8 cellular contexts compared by ENCODE assay signal in the genomic region with DNA sequence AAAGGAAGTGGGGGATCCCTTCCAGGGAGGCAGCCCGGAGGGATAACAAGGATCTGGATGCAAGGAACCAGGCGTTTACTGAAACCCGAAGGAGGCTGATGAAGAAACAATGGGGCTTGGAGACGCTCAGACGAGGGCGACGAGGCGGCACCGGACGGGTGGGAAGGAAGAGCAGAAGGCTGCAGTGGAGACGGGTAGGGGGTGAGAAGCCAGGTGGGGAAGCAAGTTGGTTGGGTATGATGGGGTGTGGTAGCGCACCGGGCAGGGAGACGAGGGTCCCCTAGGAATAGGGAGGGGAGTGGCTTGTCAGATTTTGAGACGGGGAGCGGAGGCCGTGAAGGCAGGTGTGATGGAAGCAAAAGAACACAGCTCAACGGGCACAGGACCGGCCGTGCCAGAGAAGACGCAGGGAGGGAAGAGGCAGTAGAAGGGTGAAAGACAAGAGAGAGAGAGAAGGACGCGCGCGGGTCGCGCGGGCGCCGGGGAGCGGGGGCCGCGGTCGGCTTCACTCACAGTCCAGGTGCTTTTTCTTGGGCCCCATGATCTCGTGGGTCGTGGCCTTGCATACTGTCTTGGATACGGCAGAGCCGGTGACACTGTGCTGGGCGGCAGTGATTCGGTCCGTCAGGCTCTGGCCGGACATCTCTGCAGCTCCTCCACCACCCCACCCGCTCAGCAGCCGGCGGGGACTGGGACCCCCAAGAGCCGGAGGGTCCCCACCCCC. TPM values are rescaled to one million over a fixed set of nuclear protein-coding genes. Genes with fewer than 3 reads are reported as not detected.
DNase-seq lines count a peak whose midpoint lies in the region; ATAC-seq, FAIRE-seq and TF ChIP-seq lines count a peak whose summit lies in the region.

No MANE protein-coding gene starts in this region.

- DNase-seq in A549 (ENCODE audit: low read depth in 1 of 2, low spot score in 1 of 2) (peak; percentile 28 to 33), glomerular visceral epithelial cell (ENCODE audit: extremely low spot score) (peak; percentile 44), occipital lobe (lab: John Stamatoyannopoulos, UW) (peak; percentile 47), vagina (ENCODE audit: extremely low spot score in 2 of 2) (peak in 1 of 2 donors; percentile 88)
- DNase-seq in activated gamma-delta T cell treated with anti-CD3 and anti-CD28 coated beads, Interleukin-2, amount 50 U/mL, for 16 hours (ENCODE audit: low read depth), result peak; percentile 9

- no peaks in the 10 kb centered on the region for H3K9me3 ChIP-seq in A549
- H3K9me3 ChIP-seq in OCI-LY3 (ENCODE audit: insufficient read depth, low read length), result no peaks in the 10 kb centered on the region
- H3K9me3 ChIP-seq in vagina, result no peaks in the 10 kb centered on the region

- H3K4me2 ChIP-seq in A549, result peak overlapping the region; percentile 86
- H3K4me2 ChIP-seq in OCI-LY3 (ENCODE audit: low read length), result peak overlapping the region; percentile 92

- H3K36me3 ChIP-seq in OCI-LY3 (replicated peaks; ENCODE audit: low read depth, low read length), result peaks cover 9% of the 10 kb centered on the region
- H3K36me3 ChIP-seq in vagina, result no peaks in the 10 kb centered on the region

- H3K4me1 ChIP-seq in A549 (peaks cover 42% of the 10 kb centered on the region), OCI-LY3 (ENCODE audit: low read length) (peaks cover 44% of the 10 kb centered on the region), vagina (peaks cover 42% of the 10 kb centered on the region)

- H3K9ac ChIP-seq in OCI-LY3 (ENCODE audit: low read length), result peak overlapping the region; percentile 86

- POLR2A ChIA-PET in A549 (lab: Yijun Ruan, JAX), result interaction anchor here (0.6 to 3.5 kb wide), 19 partner anchors 10 to 405 kb away, joined by 3 to 28 read pairs (median 4); a partner anchor contains a TSS

- intact Hi-C loops in vagina (cut with DNase I), result no loop called here

- no peak for TF ChIP-seq POLR2A in A549 (IDR thresholded peaks at IDR 0.05; ENCODE audit: low read length)
- no peak for TF ChIP-seq POLR2A in vagina (IDR thresholded peaks at IDR 0.05)

- TF ChIP-seq CTCF in A549 (IDR thresholded peaks at IDR 0.05) (no peak), OCI-LY3 (IDR thresholded peaks at IDR 0.05; ENCODE audit: low read depth, low read length) (no peak), vagina (IDR thresholded peaks at IDR 0.05) (no peak)

- WGBS in A549 (ENCODE audit: missing lambda C conversion rate), result under 1% methylated on average over 38 of the region's 46 CpGs

- H3K27me3 ChIP-seq in OCI-LY3 (ENCODE audit: low read depth, low read length), result no peaks in the 10 kb centered on the region
- H3K27me3 ChIP-seq in vagina, result no peaks in the 10 kb centered on the region

- H3K27ac ChIP-seq in A549, result peak overlapping the region; percentile 91 to 98
- peak overlapping the region; percentile 95 for H3K27ac ChIP-seq in OCI-LY3 (ENCODE audit: low read length)
- peak overlapping the region; percentile 97 for H3K27ac ChIP-seq in vagina

- ATAC-seq in A549 (peak; percentile 37 to 56), GM18508 (IDR thresholded peaks at IDR 0.05; ENCODE audit: insufficient read depth, unreplicated experiment) (peak; percentile 1), HG03025 (IDR thresholded peaks at IDR 0.05; ENCODE audit: low FRiP score, unreplicated experiment) (peak; percentile 11)

- H3K4me3 ChIP-seq in A549 (peak overlapping the region; percentile 81), OCI-LY3 (ENCODE audit: low read length) (peak overlapping the region; percentile 80), vagina (peak overlapping the region; percentile 91 to 98)

- peaks cover 56% of the 10 kb centered on the region for H3K79me2 ChIP-seq in OCI-LY3 (ENCODE audit: low read length)

- FAIRE-seq in A549 (lab: Jason Lieb, UNC), result no peak

- H4K20me1 ChIP-seq in OCI-LY3 (ENCODE audit: insufficient read depth, low read length), result peaks cover 47% of the 10 kb centered on the region

- CTCF ChIA-PET in A549 (lab: Yijun Ruan, JAX), result interaction anchor here (0.9 to 3.8 kb wide), 10 partner anchors 13 to 476 kb away, joined by 3 to 21 read pairs (median 6); a partner anchor contains a TSS

- TF ChIP-seq EP300 in A549 (IDR thresholded peaks at IDR 0.05), result no peak

- TF ChIP-seq RAD21 in A549 (conservative IDR thresholded peaks at IDR 0.05 in 1 of 2, IDR thresholded peaks at IDR 0.05 in 1 of 2), result no peak

- no peak overlapping the region for H2AFZ ChIP-seq in OCI-LY3 (ENCODE audit: low read depth, low read length)

TF ChIP-seq in A549, 52 proteins besides CTCF, POLR2A, EP300 and RAD21:
- TF ChIP-seq FOSB (CRISPR knock-in tag; IDR thresholded peaks at IDR 0.05) (no peak), MAFK (IDR thresholded peaks at IDR 0.05; ENCODE audit: partially characterized antibody) (no peak), EHMT2 (IDR thresholded peaks at IDR 0.05; ENCODE audit: low read depth) (no peak), PHF8 (IDR thresholded peaks at IDR 0.05; ENCODE audit: borderline replicate concordance, low read depth) (peak; percentile 33; the same call in 1 of the 2 replicates), HOXA7 (CRISPR knock-in tag; IDR thresholded peaks at IDR 0.05) (no peak)

RNA-seq across cellular contexts. Expression of a gene that starts 0.6 kb away (rescaled TPM):
- 195 and 212 TPM in 2 replicates for polyA plus RNA-seq in A549 (2011; rRNA removed)
- polyA plus RNA-seq in A549 (2012; cell fraction: cytosol; rRNA removed), result 47.7 and 59.2 TPM in 2 replicates
- polyA plus RNA-seq in A549 (2012; cell fraction: nucleus; rRNA removed), result 36.6 and 46.8 TPM in 2 replicates
- 113 to 118 TPM (median 114 TPM) in 3 replicates for polyA plus RNA-seq in A549 (2017; fragmentation: RNase III; extraction: RNeasy Plus Mini Kit Qiagen cat#74134 plus additional on column Dnase treatment)
- polyA minus RNA-seq in A549 (2011; rRNA and poly(A)+ RNA removed), result 234 and 248 TPM in 2 replicates
- 1,141 TPM for total RNA-seq in occipital lobe
- 237 TPM for total RNA-seq in vagina
